ENCODE assay signal across 14 cellular contexts in the genomic region with DNA sequence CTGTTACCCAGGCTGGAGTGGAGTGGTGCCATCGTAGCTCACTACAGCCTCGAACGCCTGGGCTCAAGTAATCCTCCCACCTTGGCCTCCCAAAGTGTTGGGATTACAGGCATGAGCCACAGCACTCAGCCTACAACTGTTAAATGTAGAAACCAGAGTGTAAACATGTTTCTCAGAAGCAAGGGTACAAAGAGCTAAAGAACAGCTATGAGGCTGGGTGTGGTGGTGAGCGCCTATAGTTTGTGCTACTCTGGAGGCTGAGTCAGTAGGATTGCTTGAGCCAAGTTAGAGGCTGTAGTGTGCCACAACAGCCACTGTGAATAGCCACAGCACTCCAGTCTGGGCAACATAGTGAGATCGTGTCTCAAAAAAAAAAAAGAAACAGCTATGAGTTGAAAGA. TPM values are rescaled to one million over a fixed set of nuclear protein-coding genes. Genes with fewer than 3 reads are reported as not detected.
DNase-seq lines count a peak whose midpoint lies in the region; ATAC-seq and TF ChIP-seq lines count a peak whose summit lies in the region.
"Had no signal": no experiment of that assay in that cellular context is flagged by ENCODE, and none has a peak within 500 bp of the region (broad histone marks: within the 10 kb centered on the region; RNA-seq: fewer than 3 reads in every experiment).

No MANE protein-coding gene starts in this region.

- CTCF ChIA-PET in activated naive CD4-positive, alpha-beta T cell treated with anti-CD3 and anti-CD28 coated beads, Interleukin-2, amount 10 ng/mL, durations not matched to agents 7 days and 5 days (lab: Charles Lee) = no interaction called here

- in situ Hi-C loops in KBM-7 (cut with MboI; ENCODE audit: low pct_unique_long_range_greater_than_20kb, low sequenced_read_pairs) = loop anchor here (25.0 kb wide), 1 partner anchor 529 kb away; no protein-coding TSS in a partner anchor

- H3K4me3 Mint-ChIP-seq in activated naive CD4-positive, alpha-beta T cell treated with anti-CD3 and anti-CD28 coated beads, Interleukin-2, amount 50 U/mL, for 24 hours = no peak overlapping the region
- no peak overlapping the region for H3K4me3 Mint-ChIP-seq in activated naive CD4-positive, alpha-beta T cell treated with anti-CD3 and anti-CD28 coated beads, Interleukin-2, amount 10 ng/mL, durations not matched to agents 7 days and 5 days
- H3K4me3 Mint-ChIP-seq in type B pancreatic cell = peak overlapping the region; percentile 67

- H3K27me3 Mint-ChIP-seq in activated naive CD4-positive, alpha-beta T cell treated with anti-CD3 and anti-CD28 coated beads, Interleukin-2, amount 50 U/mL, for 24 hours = no peaks in the 10 kb centered on the region
- peaks cover 10% of the 10 kb centered on the region for H3K27me3 Mint-ChIP-seq in activated naive CD4-positive, alpha-beta T cell treated with anti-CD3 and anti-CD28 coated beads, Interleukin-2, amount 10 ng/mL, durations not matched to agents 7 days and 5 days
- H3K27me3 Mint-ChIP-seq in type B pancreatic cell = no peaks in the 10 kb centered on the region
- H3K27me3 Mint-ChIP-seq: CD4-positive, CD25-positive, alpha-beta regulatory T cell had no signal

- ATAC-seq in left colon = peak; percentile 35

- H3K27ac Mint-ChIP-seq in activated naive CD4-positive, alpha-beta T cell treated with anti-CD3 and anti-CD28 coated beads, Interleukin-2, amount 50 U/mL, for 24 hours = peak overlapping the region; percentile 89
- H3K27ac Mint-ChIP-seq in activated naive CD4-positive, alpha-beta T cell treated with anti-CD3 and anti-CD28 coated beads, Interleukin-2, amount 10 ng/mL, durations not matched to agents 7 days and 5 days = no peak overlapping the region
- no peak overlapping the region for H3K27ac Mint-ChIP-seq in type B pancreatic cell

- peaks cover 13% of the 10 kb centered on the region for H3K4me1 Mint-ChIP-seq in activated naive CD4-positive, alpha-beta T cell treated with anti-CD3 and anti-CD28 coated beads, Interleukin-2, amount 50 U/mL, for 24 hours
- H3K4me1 Mint-ChIP-seq in activated naive CD4-positive, alpha-beta T cell treated with anti-CD3 and anti-CD28 coated beads, Interleukin-2, amount 10 ng/mL, durations not matched to agents 7 days and 5 days = peaks cover 13% of the 10 kb centered on the region
- H3K4me1 Mint-ChIP-seq in type B pancreatic cell (ENCODE audit: unreplicated experiment) = peaks cover 9% of the 10 kb centered on the region

- intact Hi-C loops in left colon (cut with DNase I, micrococcal nuclease) = no loop called here

- H3K9me3 Mint-ChIP-seq in activated naive CD4-positive, alpha-beta T cell treated with anti-CD3 and anti-CD28 coated beads, Interleukin-2, amount 50 U/mL, for 24 hours = no peaks in the 10 kb centered on the region
- H3K9me3 Mint-ChIP-seq in activated naive CD4-positive, alpha-beta T cell treated with anti-CD3 and anti-CD28 coated beads, Interleukin-2, amount 10 ng/mL, durations not matched to agents 7 days and 5 days = peaks cover 11% of the 10 kb centered on the region
- H3K9me3 Mint-ChIP-seq in type B pancreatic cell = peaks cover 4% of the 10 kb centered on the region

- H3K36me3 Mint-ChIP-seq in activated naive CD4-positive, alpha-beta T cell treated with anti-CD3 and anti-CD28 coated beads, Interleukin-2, amount 50 U/mL, for 24 hours = no peaks in the 10 kb centered on the region
- H3K36me3 Mint-ChIP-seq in activated naive CD4-positive, alpha-beta T cell treated with anti-CD3 and anti-CD28 coated beads, Interleukin-2, amount 10 ng/mL, durations not matched to agents 7 days and 5 days = peaks cover 4% of the 10 kb centered on the region
- H3K36me3 Mint-ChIP-seq in type B pancreatic cell = no peaks in the 10 kb centered on the region
- H3K36me3 Mint-ChIP-seq: CD4-positive, CD25-positive, alpha-beta regulatory T cell had no signal

- TF ChIP-seq CTCF in type B pancreatic cell (conservative IDR thresholded peaks at IDR 0.05) = no peak

- DNase-seq in activated naive CD4-positive, alpha-beta T cell treated with anti-CD3 and anti-CD28 coated beads, Interleukin-2, amount 10 ng/mL, durations not matched to agents 7 days and 5 days = no peak
- DNase-seq in HT1080 (ENCODE audit: low read depth) (peak; percentile 21), left colon (no peak), type B pancreatic cell (ENCODE audit: extremely low spot score, unreplicated experiment) (no peak), KBM-7 (no peak), AG08396 (ENCODE audit: low spot score) (no peak)
- DNase-seq: BE2C; C1 segment of cervical spinal cord; CD4-positive, CD25-positive, alpha-beta regulatory T cell; DMS153; DMS79; GDM1; GM23248 had no signal

RNA-seq across cellular contexts. Expression of gene MINDY2, which starts 4.8 kb away (rescaled TPM):
- 5.3 and 6.1 TPM in 2 replicates for total RNA-seq in HT1080 (2014; rRNA removed; shearing (Covaris generic))
- 3.4 and 5.3 TPM in 2 replicates for polyA plus RNA-seq in HT1080 (2015; cell fraction: cytosol; rRNA removed)
- polyA plus RNA-seq in HT1080 (2015; cell fraction: nucleus; rRNA removed) = 4.0 and 4.9 TPM in 2 replicates
- total RNA-seq in left colon (10 to 100 TPM in 1 of 2 donors, 1 to 10 TPM in 1; 9.0 to 14.1 TPM), type B pancreatic cell (ENCODE audit: low replicate concordance) (39.8 and 82.1 TPM in 2 replicates)

RNA-seq across cellular contexts. Expression of gene ADAM10, which starts 16.8 kb away (rescaled TPM):
- 106 and 135 TPM in 2 replicates for total RNA-seq in HT1080 (2014; rRNA removed; shearing (Covaris generic))
- polyA plus RNA-seq in HT1080 (2015; cell fraction: cytosol; rRNA removed) = 89.4 and 108 TPM in 2 replicates
- polyA plus RNA-seq in HT1080 (2015; cell fraction: nucleus; rRNA removed) = 273 and 285 TPM in 2 replicates
- total RNA-seq in left colon (100 to 1,000 TPM; 138 to 183 TPM), type B pancreatic cell (ENCODE audit: low replicate concordance) (228 and 438 TPM in 2 replicates)
